Comparison of ENCODE assay signal across 8 cellular contexts in genomic region chr19:3931041-3931440, GRCh38. TPM values are rescaled to one million over a fixed set of nuclear protein-coding genes. Genes with fewer than 3 reads are reported as not detected.
"Had no signal": no experiment of that assay in that cellular context is flagged by ENCODE, and none has a peak within 500 bp of the region (broad histone marks: within the 10 kb centered on the region; RNA-seq: fewer than 3 reads in every experiment).

No MANE protein-coding gene starts in this region.

- DNase-seq: amniotic stem cell; cerebellar nuclear complex; stimulated activated CD4-positive, alpha-beta T cell treated with anti-CD3 and anti-CD28 coated beads, Interleukin-1b, Interleukin-23, amount 100 ng/mL, for 48 hours; stimulated activated naive B cell treated with anti-CD40 and anti-IgM and Interleukin-4, amounts not matched to agents 10 μg/mL and 1 μg/mL and 100 μg/mL, for 72 hours; substantia nigra had no signal

- ATAC-seq: activated CD4-positive, CD25-positive, alpha-beta regulatory T cell treated with anti-CD3 and anti-CD28 coated beads, Interleukin-2, amount 50 U/mL, for 24 hours; stimulated activated naive B cell treated with anti-CD40 and anti-IgM and Interleukin-4, amounts not matched to agents 10 μg/mL and 1 μg/mL and 100 μg/mL, for 72 hours had no signal

RNA-seq across cellular contexts. Expression of gene NMRK2, which starts 1.8 kb away (rescaled TPM):
- total RNA-seq: epithelial cell of proximal tubule, glomerular endothelial cell had no signal

RNA-seq across cellular contexts. Expression of gene ATCAY, which starts 50.6 kb away (rescaled TPM):
- total RNA-seq: epithelial cell of proximal tubule, glomerular endothelial cell had no signal
